In genomic region chr12:117686210-117686609, GRCh38 we compare ENCODE assay signal across 15 cellular contexts.
DNase-seq lines count a peak whose midpoint lies in the region; ATAC-seq, FAIRE-seq and TF ChIP-seq lines count a peak whose summit lies in the region.
"Had no signal": no experiment of that assay in that cellular context is flagged by ENCODE, and none has a peak within 500 bp of the region (broad histone marks: within the 10 kb centered on the region; RNA-seq: fewer than 3 reads in every experiment).

No MANE protein-coding gene starts in this region.

- TF ChIP-seq RAD21 in A549 (conservative IDR thresholded peaks at IDR 0.05 in 1 of 2, IDR thresholded peaks at IDR 0.05 in 1 of 2): no peak

- DNase-seq in A549 (ENCODE audit: low read depth in 1 of 2, low spot score in 1 of 2) (no peak), RWPE2 (ENCODE audit: low spot score) (no peak), endothelial cell (ENCODE audit: low spot score) (no peak), pancreas (no peak), lower leg skin (ENCODE audit: low spot score in 2 of 2) (no peak), G401 (ENCODE audit: low spot score) (no peak)
- DNase-seq in stimulated activated CD4-positive, alpha-beta T cell treated with anti-CD3 and anti-CD28 coated beads, Interleukin-2, amount 100 ng/mL, for 48 hours: no peak
- DNase-seq in activated effector memory CD4-positive, alpha-beta T cell treated with anti-CD3 and anti-CD28 coated beads, Interleukin-2, amount 50 U/mL, for 16 hours: no peak
- DNase-seq: CD4-positive, alpha-beta T cell; NCI-H1930; NCI-H2171 treated with DMSO at 0.1 percent for 48 hours; NCI-H510A had no signal

- TF ChIP-seq CTCF in A549 (IDR thresholded peaks at IDR 0.05): no peak
- no peak for TF ChIP-seq CTCF in RWPE2 (IDR thresholded peaks at IDR 0.05; ENCODE audit: poor library complexity, severe bottlenecking)
- TF ChIP-seq CTCF in endothelial cell (IDR thresholded peaks at IDR 0.05; ENCODE audit: unreplicated experiment): peak; percentile 0
- no peak for TF ChIP-seq CTCF in pancreas (IDR thresholded peaks at IDR 0.05)
- TF ChIP-seq CTCF in lower leg skin (IDR thresholded peaks at IDR 0.05): no peak

- H3K9me3 ChIP-seq in A549 (no peaks in the 10 kb centered on the region), RWPE2 (ENCODE audit: severe bottlenecking) (no peaks in the 10 kb centered on the region), pancreas (no peaks in the 10 kb centered on the region)

- H3K36me3 Mint-ChIP-seq in endothelial cell (ENCODE audit: low read depth, unreplicated experiment): no peaks in the 10 kb centered on the region

- TF ChIP-seq EP300 in A549 (IDR thresholded peaks at IDR 0.05): no peak

- H3K27me3 Mint-ChIP-seq in endothelial cell (ENCODE audit: unreplicated experiment): no peaks in the 10 kb centered on the region

- no peak for TF ChIP-seq POLR2A in A549 (IDR thresholded peaks at IDR 0.05; ENCODE audit: low read length)
- no peak for TF ChIP-seq POLR2A in lower leg skin (IDR thresholded peaks at IDR 0.05)

- H3K4me1 ChIP-seq in A549 (peaks cover 60% of the 10 kb centered on the region), RWPE2 (ENCODE audit: insufficient read depth, poor library complexity, severe bottlenecking) (peaks cover 29% of the 10 kb centered on the region), pancreas (no peaks in the 10 kb centered on the region)

- H3K4me3 ChIP-seq in A549 (peak overlapping the region; percentile 33), RWPE2 (ENCODE audit: severe bottlenecking) (no peak overlapping the region), pancreas (peak overlapping the region in 1 of 4 donors; percentile 1), lower leg skin (ENCODE audit: low read depth, poor library complexity, severe bottlenecking) (no peak overlapping the region)
- H3K4me3 ChIP-seq: GM12878 had no signal

- intact Hi-C loops in pancreas (cut with DNase I): no loop called here
- intact Hi-C loops in lower leg skin (cut with DNase I; ENCODE audit: low total_unique reads): no loop called here

- peak overlapping the region; percentile 95 for H3K4me2 ChIP-seq in A549

- POLR2A ChIA-PET in A549 (lab: Yijun Ruan, JAX): interaction anchor here (1.0 to 1.1 kb wide), 3 partner anchors 11 to 310 kb away, joined by 3 to 4 read pairs (median 3); no protein-coding TSS in a partner anchor

- H3K9me3 Mint-ChIP-seq in endothelial cell (ENCODE audit: unreplicated experiment): no peaks in the 10 kb centered on the region

- H3K36me3 ChIP-seq in RWPE2 (ENCODE audit: low read depth) (no peaks in the 10 kb centered on the region), pancreas (no peaks in the 10 kb centered on the region)

- no peaks in the 10 kb centered on the region for H3K27me3 ChIP-seq in RWPE2 (ENCODE audit: insufficient read depth, poor library complexity, severe bottlenecking)
- no peaks in the 10 kb centered on the region for H3K27me3 ChIP-seq in pancreas

- CTCF ChIA-PET in A549 (lab: Yijun Ruan, JAX): interaction anchor here (0.6 to 4.6 kb wide), 11 partner anchors 9 to 319 kb away, joined by 3 to 17 read pairs (median 4); no protein-coding TSS in a partner anchor

- ATAC-seq in A549 (no peak), RWPE2 (ENCODE audit: low read depth) (no peak), pancreas (no peak)
- ATAC-seq: GM12878 had no signal

- no peak overlapping the region for H3K4me3 Mint-ChIP-seq in endothelial cell (ENCODE audit: unreplicated experiment)
- H3K4me3 Mint-ChIP-seq: CD4-positive, alpha-beta T cell had no signal

- no peak for FAIRE-seq in A549 (lab: Jason Lieb, UNC)
- no peak for FAIRE-seq in pancreas (lab: Jason Lieb, UNC)
- FAIRE-seq: A204.1, GM12878, GM18507 had no signal

- H3K4me1 Mint-ChIP-seq in endothelial cell (ENCODE audit: unreplicated experiment): no peaks in the 10 kb centered on the region

- in situ Hi-C loops in G401 (cut with HindIII; ENCODE audit: low sequenced_read_pairs): no loop called here

- no peak overlapping the region for H3K27ac Mint-ChIP-seq in endothelial cell (ENCODE audit: unreplicated experiment)
- H3K27ac Mint-ChIP-seq: CD4-positive, alpha-beta T cell had no signal

- WGBS in A549 (ENCODE audit: missing lambda C conversion rate): 100% methylated on average over 1 of the region's 1 CpG
- 72 to 94% methylated on average over 1 of the region's 1 CpG for WGBS in pancreas, 2 donors
- 85 to 100% methylated on average over 1 of the region's 1 CpG for WGBS in lower leg skin, 2 donors

- H3K27ac ChIP-seq in A549: peak overlapping the region; percentile 94 to 96
- H3K27ac ChIP-seq in RWPE2 (ENCODE audit: poor library complexity, severe bottlenecking): peak overlapping the region; percentile 77
- H3K27ac ChIP-seq in pancreas: peak overlapping the region in 3 of 4 donors; percentile 60 to 86 (median 81)

TF ChIP-seq in A549, 52 proteins besides CTCF, POLR2A, EP300 and RAD21:
- TF ChIP-seq CHD4 (IDR thresholded peaks at IDR 0.05; ENCODE audit: borderline replicate concordance): peak; percentile 75; the same call in 1 of the 2 replicates
- no peak for TF ChIP-seq KDM5A (IDR thresholded peaks at IDR 0.05)
- peak; percentile 85; the same call in 1 of the 2 replicates for TF ChIP-seq KDM1A (IDR thresholded peaks at IDR 0.05; ENCODE audit: low read depth)
- TF ChIP-seq ZFP36 (IDR thresholded peaks at IDR 0.05; ENCODE audit: borderline replicate concordance, partially characterized antibody): peak; percentile 66
